In the genomic region with DNA sequence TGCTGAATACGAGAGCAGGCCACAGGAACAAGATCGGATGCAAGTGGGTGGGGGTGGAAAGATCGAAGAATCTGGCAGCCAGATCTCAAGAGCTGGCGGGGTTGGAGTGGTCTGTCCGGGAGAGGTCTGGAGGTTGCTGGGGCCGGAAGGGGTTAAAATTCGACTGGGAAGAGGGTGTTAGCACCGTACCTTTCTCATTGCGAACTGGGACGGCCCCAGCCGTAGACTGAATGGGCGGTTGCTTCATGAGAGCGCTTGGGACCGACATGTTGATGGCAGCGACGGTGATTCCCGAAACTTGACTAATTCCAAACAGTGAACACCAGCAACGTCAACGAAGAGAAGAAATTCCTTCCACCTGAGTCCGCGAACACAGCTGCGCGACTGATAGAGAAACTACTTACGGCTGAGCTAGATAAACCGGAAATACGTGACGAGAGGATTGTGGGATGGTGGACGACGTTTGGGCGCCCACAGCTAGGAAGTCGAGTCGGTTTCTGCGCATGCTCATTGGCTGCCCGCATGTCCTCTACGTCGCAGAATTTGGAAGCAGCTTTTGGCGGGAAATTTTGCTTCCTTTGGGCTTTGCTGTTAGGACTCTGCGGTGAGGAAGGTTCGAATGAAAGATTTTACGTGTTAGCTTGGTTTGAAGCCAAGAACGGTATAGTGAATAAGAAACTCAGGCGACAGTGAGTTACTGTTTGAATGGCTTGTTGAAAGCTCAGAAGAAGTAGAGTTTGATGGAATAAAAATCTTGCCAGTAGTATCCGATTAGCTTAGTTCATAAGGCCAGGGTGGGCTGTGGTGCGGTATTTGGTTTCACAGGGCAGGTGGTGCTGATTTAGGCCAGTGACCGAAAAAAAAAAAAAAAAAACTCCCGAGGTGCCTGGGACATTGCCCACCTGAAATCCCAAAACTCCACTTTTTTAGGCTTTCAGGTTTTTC, we compare ENCODE assay signal across 1 cellular context.
A peak's percentile ranks its signal among the peaks of the same experiment; 100 is the strongest.
TF ChIP-seq lines count a peak whose summit lies in the region.

Gene MFAP1 (minus strand): TSS at position 389 of the 945 bp plus-strand sequence. CDS start 121 bp downstream, at position 268.

TF ChIP-seq in HepG2, 621 proteins besides CTCF, POLR2A, EP300 and RAD21 (continued from another document and continues in another):
- TF ChIP-seq HNF1A (IDR thresholded peaks at IDR 0.05; ENCODE audit: low read depth): 0 out of 2 replicates have a peak, but pooled peaks have one; percentile 44
- TF ChIP-seq HNF1A (CRISPR knock-in tag; IDR thresholded peaks at IDR 0.05; ENCODE audit: borderline replicate concordance): 0 out of 2 replicates have a peak, but pooled peaks have one; percentile 39
- TF ChIP-seq CEBPB (IDR thresholded peaks at IDR 0.05; ENCODE audit: borderline replicate concordance, low read depth, low read length): peak; percentile 30; the same call in 1 of the 2 replicates
- TF ChIP-seq ZSCAN25 (CRISPR knock-in tag; IDR thresholded peaks at IDR 0.05): no peak
- peak; percentile 82; the same call in 1 of the 2 replicates for TF ChIP-seq ARID2 (CRISPR knock-in tag; IDR thresholded peaks at IDR 0.05; ENCODE audit: borderline replicate concordance)
- 0 out of 2 replicates have a peak, but pooled peaks have one; percentile 27 for TF ChIP-seq ZNF614 (CRISPR knock-in tag; IDR thresholded peaks at IDR 0.05; ENCODE audit: borderline replicate concordance)
- TF ChIP-seq THYN1 (CRISPR knock-in tag; IDR thresholded peaks at IDR 0.05; ENCODE audit: borderline replicate concordance, low read depth): no peak
- TF ChIP-seq ZNF569 (CRISPR knock-in tag; IDR thresholded peaks at IDR 0.05; ENCODE audit: borderline replicate concordance): peak; percentile 37; the same call in 1 of the 2 replicates
- TF ChIP-seq ZNF7 (CRISPR knock-in tag; IDR thresholded peaks at IDR 0.05): no peak
- TF ChIP-seq, protein P1, sequence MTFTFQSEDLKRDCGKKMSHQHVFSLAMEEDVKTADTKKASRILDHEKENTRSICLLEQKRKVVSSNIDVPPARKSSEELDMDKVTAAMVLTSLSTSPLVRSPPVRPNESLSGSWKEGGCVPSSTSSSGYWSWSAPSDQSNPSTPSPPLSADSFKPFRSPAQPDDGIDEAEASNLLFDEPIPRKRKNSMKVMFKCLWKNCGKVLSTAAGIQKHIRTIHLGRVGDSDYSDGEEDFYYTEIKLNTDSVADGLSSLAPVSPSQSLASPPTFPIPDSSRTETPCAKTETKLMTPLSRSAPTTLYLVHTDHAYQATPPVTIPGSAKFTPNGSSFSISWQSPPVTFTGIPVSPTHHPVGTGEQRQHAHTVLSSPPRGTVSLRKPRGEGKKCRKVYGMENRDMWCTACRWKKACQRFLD (CRISPR knock-in tag; IDR thresholded peaks at IDR 0.05; ENCODE audit: borderline replicate concordance): no peak
- TF ChIP-seq, protein P2, sequence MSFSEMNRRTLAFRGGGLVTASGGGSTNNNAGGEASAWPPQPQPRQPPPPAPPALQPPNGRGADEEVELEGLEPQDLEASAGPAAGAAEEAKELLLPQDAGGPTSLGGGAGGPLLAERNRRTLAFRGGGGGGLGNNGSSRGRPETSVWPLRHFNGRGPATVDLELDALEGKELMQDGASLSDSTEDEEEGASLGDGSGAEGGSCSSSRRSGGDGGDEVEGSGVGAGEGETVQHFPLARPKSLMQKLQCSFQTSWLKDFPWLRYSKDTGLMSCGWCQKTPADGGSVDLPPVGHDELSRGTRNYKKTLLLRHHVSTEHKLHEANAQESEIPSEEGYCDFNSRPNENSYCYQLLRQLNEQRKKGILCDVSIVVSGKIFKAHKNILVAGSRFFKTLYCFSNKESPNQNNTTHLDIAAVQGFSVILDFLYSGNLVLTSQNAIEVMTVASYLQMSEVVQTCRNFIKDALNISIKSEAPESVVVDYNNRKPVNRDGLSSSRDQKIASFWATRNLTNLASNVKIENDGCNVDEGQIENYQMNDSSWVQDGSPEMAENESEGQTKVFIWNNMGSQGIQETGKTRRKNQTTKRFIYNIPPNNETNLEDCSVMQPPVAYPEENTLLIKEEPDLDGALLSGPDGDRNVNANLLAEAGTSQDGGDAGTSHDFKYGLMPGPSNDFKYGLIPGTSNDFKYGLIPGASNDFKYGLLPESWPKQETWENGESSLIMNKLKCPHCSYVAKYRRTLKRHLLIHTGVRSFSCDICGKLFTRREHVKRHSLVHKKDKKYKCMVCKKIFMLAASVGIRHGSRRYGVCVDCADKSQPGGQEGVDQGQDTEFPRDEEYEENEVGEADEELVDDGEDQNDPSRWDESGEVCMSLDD (CRISPR knock-in tag; IDR thresholded peaks at IDR 0.05; ENCODE audit: borderline replicate concordance): no peak
- TF ChIP-seq ZNF883 (CRISPR knock-in tag; IDR thresholded peaks at IDR 0.05; ENCODE audit: not compliant biosample characterization): no peak
- 0 out of 2 replicates have a peak, but pooled peaks have one; percentile 44 for TF ChIP-seq HOXD1 (CRISPR knock-in tag; IDR thresholded peaks at IDR 0.05)
- no peak for TF ChIP-seq CBX1 (IDR thresholded peaks at IDR 0.05; ENCODE audit: low read depth)
- TF ChIP-seq ZNF563 (CRISPR knock-in tag; IDR thresholded peaks at IDR 0.05): peak; percentile 68; the same call in 1 of the 2 replicates
- peak; percentile 91 for TF ChIP-seq HOXA3 (CRISPR knock-in tag; IDR thresholded peaks at IDR 0.05)
- TF ChIP-seq, protein P3, sequence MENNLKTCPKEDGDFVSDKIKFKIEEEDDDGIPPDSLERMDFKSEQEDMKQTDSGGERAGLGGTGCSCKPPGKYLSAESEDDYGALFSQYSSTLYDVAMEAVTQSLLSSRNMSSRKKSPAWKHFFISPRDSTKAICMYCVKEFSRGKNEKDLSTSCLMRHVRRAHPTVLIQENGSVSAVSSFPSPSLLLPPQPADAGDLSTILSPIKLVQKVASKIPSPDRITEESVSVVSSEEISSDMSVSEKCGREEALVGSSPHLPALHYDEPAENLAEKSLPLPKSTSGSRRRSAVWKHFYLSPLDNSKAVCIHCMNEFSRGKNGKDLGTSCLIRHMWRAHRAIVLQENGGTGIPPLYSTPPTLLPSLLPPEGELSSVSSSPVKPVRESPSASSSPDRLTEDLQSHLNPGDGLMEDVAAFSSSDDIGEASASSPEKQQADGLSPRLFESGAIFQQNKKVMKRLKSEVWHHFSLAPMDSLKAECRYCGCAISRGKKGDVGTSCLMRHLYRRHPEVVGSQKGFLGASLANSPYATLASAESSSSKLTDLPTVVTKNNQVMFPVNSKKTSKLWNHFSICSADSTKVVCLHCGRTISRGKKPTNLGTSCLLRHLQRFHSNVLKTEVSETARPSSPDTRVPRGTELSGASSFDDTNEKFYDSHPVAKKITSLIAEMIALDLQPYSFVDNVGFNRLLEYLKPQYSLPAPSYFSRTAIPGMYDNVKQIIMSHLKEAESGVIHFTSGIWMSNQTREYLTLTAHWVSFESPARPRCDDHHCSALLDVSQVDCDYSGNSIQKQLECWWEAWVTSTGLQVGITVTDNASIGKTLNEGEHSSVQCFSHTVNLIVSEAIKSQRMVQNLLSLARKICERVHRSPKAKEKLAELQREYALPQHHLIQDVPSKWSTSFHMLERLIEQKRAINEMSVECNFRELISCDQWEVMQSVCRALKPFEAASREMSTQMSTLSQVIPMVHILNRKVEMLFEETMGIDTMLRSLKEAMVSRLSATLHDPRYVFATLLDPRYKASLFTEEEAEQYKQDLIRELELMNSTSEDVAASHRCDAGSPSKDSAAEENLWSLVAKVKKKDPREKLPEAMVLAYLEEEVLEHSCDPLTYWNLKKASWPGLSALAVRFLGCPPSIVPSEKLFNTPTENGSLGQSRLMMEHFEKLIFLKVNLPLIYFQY (CRISPR knock-in tag; IDR thresholded peaks at IDR 0.05; ENCODE audit: borderline replicate concordance): peak; percentile 20; the same call in 1 of the 2 replicates
- no peak for TF ChIP-seq ZNF550 (CRISPR knock-in tag; IDR thresholded peaks at IDR 0.05; ENCODE audit: borderline replicate concordance)
- TF ChIP-seq MAX (IDR thresholded peaks at IDR 0.05): peak; percentile 96
- peak; percentile 74; the same call in 1 of the 2 replicates for TF ChIP-seq SALL2 (CRISPR knock-in tag; IDR thresholded peaks at IDR 0.05)
- TF ChIP-seq MEIS1 (CRISPR knock-in tag; IDR thresholded peaks at IDR 0.05; ENCODE audit: borderline replicate concordance): no peak; the same call in 1 of the 2 replicates
- TF ChIP-seq TARDBP (CRISPR knock-in tag; IDR thresholded peaks at IDR 0.05): peak; percentile 83
- no peak; the same call in 1 of the 2 replicates for TF ChIP-seq ZNF780A (CRISPR knock-in tag; IDR thresholded peaks at IDR 0.05)
- TF ChIP-seq, protein P4, sequence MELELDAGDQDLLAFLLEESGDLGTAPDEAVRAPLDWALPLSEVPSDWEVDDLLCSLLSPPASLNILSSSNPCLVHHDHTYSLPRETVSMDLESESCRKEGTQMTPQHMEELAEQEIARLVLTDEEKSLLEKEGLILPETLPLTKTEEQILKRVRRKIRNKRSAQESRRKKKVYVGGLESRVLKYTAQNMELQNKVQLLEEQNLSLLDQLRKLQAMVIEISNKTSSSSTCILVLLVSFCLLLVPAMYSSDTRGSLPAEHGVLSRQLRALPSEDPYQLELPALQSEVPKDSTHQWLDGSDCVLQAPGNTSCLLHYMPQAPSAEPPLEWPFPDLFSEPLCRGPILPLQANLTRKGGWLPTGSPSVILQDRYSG (CRISPR knock-in tag; IDR thresholded peaks at IDR 0.05): 0 out of 2 replicates have a peak, but pooled peaks have one; percentile 8
- no peak for TF ChIP-seq DMTF1 (CRISPR knock-in tag; IDR thresholded peaks at IDR 0.05)
- TF ChIP-seq ZNF781 (CRISPR knock-in tag; IDR thresholded peaks at IDR 0.05; ENCODE audit: borderline replicate concordance, not compliant biosample characterization): peak; percentile 94
- no peak for TF ChIP-seq ESRRA (CRISPR knock-in tag; IDR thresholded peaks at IDR 0.05; ENCODE audit: low read depth)
- peak; percentile 45 for TF ChIP-seq ZNF230 (CRISPR knock-in tag; IDR thresholded peaks at IDR 0.05)
- peak; percentile 84; the same call in 1 of the 2 replicates for TF ChIP-seq ZBTB25 (CRISPR knock-in tag; IDR thresholded peaks at IDR 0.05)
- no peak; the same call in 1 of the 2 replicates for TF ChIP-seq ETS1 (CRISPR knock-in tag; IDR thresholded peaks at IDR 0.05)
- TF ChIP-seq HDAC2 (CRISPR knock-in tag; IDR thresholded peaks at IDR 0.05): peak; percentile 83
- no peak for TF ChIP-seq CENPBD1 (CRISPR knock-in tag; IDR thresholded peaks at IDR 0.05; ENCODE audit: borderline replicate concordance, low read depth)
- TF ChIP-seq TP53 (CRISPR knock-in tag; conservative IDR thresholded peaks at IDR 0.05): no peak
